Comparison of ENCODE assay signal across 16 cellular contexts in the genomic region with DNA sequence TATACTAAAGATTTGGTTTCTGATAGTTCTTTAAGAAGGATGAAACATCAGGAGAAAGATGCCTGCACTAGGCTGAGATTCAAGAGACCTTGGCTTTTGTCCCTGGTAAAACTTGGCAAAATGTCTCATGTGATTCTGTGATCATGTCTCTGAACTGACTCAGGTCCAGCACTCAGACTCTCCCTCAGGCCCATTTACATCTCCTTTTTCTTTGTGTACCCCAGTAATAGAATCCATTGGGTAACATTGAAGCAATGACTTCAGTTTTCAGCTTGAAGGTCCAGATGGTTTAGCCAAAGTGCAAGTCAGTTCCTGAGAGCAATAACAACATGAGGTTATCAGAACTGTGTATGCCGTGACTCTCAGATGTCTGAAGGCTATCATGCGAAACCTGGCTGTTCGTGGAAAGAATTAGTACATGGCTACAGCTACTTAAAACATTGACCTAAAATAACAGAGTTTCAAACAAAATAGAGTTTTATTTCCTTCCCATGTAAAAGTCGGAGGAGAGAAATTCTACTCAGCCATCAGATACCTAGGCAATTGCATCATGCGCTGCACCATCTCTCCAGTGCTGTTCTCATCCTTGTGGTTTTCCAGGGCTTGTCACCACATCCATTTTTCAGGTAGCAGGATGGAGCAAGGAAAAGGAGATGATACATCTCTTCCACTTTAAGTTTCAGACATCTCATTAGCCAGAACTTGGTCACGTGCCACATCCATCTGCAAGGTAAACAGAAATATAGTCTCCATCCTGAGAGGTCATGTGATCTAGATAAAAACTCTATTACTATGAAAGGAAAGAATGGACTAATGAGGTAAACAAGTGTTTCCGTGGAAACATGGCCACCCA.
DNase-seq lines count a peak whose midpoint lies in the region; FAIRE-seq and TF ChIP-seq lines count a peak whose summit lies in the region.
"Had no signal": no experiment of that assay in that cellular context is flagged by ENCODE, and none has a peak within 500 bp of the region (broad histone marks: within the 10 kb centered on the region; RNA-seq: fewer than 3 reads in every experiment).

No MANE protein-coding gene starts in this region.

- H3K27me3 ChIP-seq in smooth muscle cell (ENCODE audit: low read depth) (no peaks in the 10 kb centered on the region), brain microvascular endothelial cell (replicated peaks) (no peaks in the 10 kb centered on the region)
- H3K27me3 ChIP-seq: spleen, thyroid gland had no signal

- H4K20me1 ChIP-seq in smooth muscle cell (ENCODE audit: low read depth): no peaks in the 10 kb centered on the region

- no peaks in the 10 kb centered on the region for H3K79me2 ChIP-seq in smooth muscle cell (ENCODE audit: low read depth)

- H3K9ac ChIP-seq in smooth muscle cell (ENCODE audit: low read depth): no peak overlapping the region

- peak; percentile 44 for DNase-seq in NCI-H345 (lab: John Stamatoyannopoulos, UW)
- DNase-seq in NCI-H345 treated with DMSO at 0.1 percent for 48 hours (lab: John Stamatoyannopoulos, UW; ENCODE audit: unreplicated experiment): no peak
- peak; percentile 50 for DNase-seq in NCI-H226
- DNase-seq in dedifferentiated amniotic fluid mesenchymal stem cell (ENCODE audit: extremely low spot score): peak; percentile 11
- no peak for DNase-seq in smooth muscle cell (lab: John Stamatoyannopoulos, UW; ENCODE audit: unreplicated experiment)
- no peak for DNase-seq in GM12892 (ENCODE audit: insufficient read length)
- DNase-seq in NOMO-1 treated with DMSO at 0.1 percent for 48 hours (lab: John Stamatoyannopoulos, UW; ENCODE audit: unreplicated experiment): no peak
- DNase-seq in brain microvascular endothelial cell: no peak
- DNase-seq: ACHN; activated CD8-positive, alpha-beta memory T cell treated with anti-CD3 and anti-CD28 coated beads, Interleukin-2, amount 50 U/mL, for 4 hours; activated naive CD8-positive, alpha-beta T cell treated with anti-CD3 and anti-CD28 coated beads for 36 hours; NCI-H774; SIG-M5; spleen; thyroid gland; WERI-Rb-1 had no signal

- H3K4me3 ChIP-seq in smooth muscle cell (no peak overlapping the region), brain microvascular endothelial cell (ENCODE audit: low read depth, low read length) (no peak overlapping the region)
- H3K4me3 ChIP-seq: spleen, thyroid gland had no signal

- no peak for FAIRE-seq in GM12892 (lab: Jason Lieb, UNC)

- H3F3A ChIP-seq in smooth muscle cell (ENCODE audit: low read depth): peaks cover 15% of the 10 kb centered on the region

- in situ Hi-C loops in brain microvascular endothelial cell (cut with HindIII; ENCODE audit: low pct_ligation_motif_present, low sequenced_read_pairs): no loop called here

- no peaks in the 10 kb centered on the region for H3K9me3 ChIP-seq in smooth muscle cell (replicated peaks; ENCODE audit: low read depth)
- H3K9me3 ChIP-seq: thyroid gland had no signal

- peaks cover 10% of the 10 kb centered on the region for H3K4me1 ChIP-seq in smooth muscle cell (ENCODE audit: low read depth)
- H3K4me1 ChIP-seq: spleen, thyroid gland had no signal

- TF ChIP-seq CTCF in smooth muscle cell (IDR thresholded peaks at IDR 0.05; ENCODE audit: borderline replicate concordance, insufficient read depth, poor library complexity, severe bottlenecking) (no peak), brain microvascular endothelial cell (IDR thresholded peaks at IDR 0.05; ENCODE audit: low read depth, low read length, missing control alignments) (no peak)

- H3K27ac ChIP-seq in smooth muscle cell (ENCODE audit: low read depth) (peak overlapping the region; percentile 51), brain microvascular endothelial cell (no peak overlapping the region)
- H3K27ac ChIP-seq: spleen, thyroid gland, WERI-Rb-1 had no signal

- WGBS in smooth muscle cell (ENCODE audit: low lambda C conversion rate): 69% methylated on average over 7 of the region's 7 CpGs

- H3K36me3 ChIP-seq in smooth muscle cell (ENCODE audit: low read depth): no peaks in the 10 kb centered on the region
- H3K36me3 ChIP-seq in brain microvascular endothelial cell (replicated peaks): no peaks in the 10 kb centered on the region
- H3K36me3 ChIP-seq: spleen, thyroid gland, WERI-Rb-1 had no signal

- no peak overlapping the region for H2AFZ ChIP-seq in smooth muscle cell (ENCODE audit: low read depth)

- no peak overlapping the region for H3K4me2 ChIP-seq in smooth muscle cell

- no peak for TF ChIP-seq POLR2A in GM12892 (IDR thresholded peaks at IDR 0.05; ENCODE audit: low read depth, low read length)

Comparison
In these comparisons a context has a peak if more than half of its experiments do, and no peak if none do; other contexts are left out.
1. DNase-seq: peak in NCI-H345 (single experiment), NCI-H226 (single experiment) and dedifferentiated amniotic fluid mesenchymal stem cell (single experiment); none in NCI-H345 treated with DMSO at 0.1 percent for 48 hours (single experiment), smooth muscle cell (single experiment), GM12892 (single experiment), NOMO-1 treated with DMSO at 0.1 percent for 48 hours (single experiment) and brain microvascular endothelial cell (single experiment).